ENCODE assay signal across 32 cellular contexts in genomic region chr15:43255376-43255775, GRCh38. TPM values are rescaled to one million over a fixed set of nuclear protein-coding genes. Genes with fewer than 3 reads are reported as not detected.
"Had no signal": no experiment of that assay in that cellular context is flagged by ENCODE, and none has a peak within 500 bp of the region (broad histone marks: within the 10 kb centered on the region; RNA-seq: fewer than 3 reads in every experiment).

No MANE protein-coding gene starts in this region.

- H3K27me3 ChIP-seq: foreskin keratinocyte, hepatocyte, neural progenitor cell, right atrium auricular region, testis had no signal

- H3K4me1 ChIP-seq: esophagus muscularis mucosa, foreskin keratinocyte, gastroesophageal sphincter, heart left ventricle, neural progenitor cell, parathyroid adenoma, prostate gland, right atrium auricular region, testis, tibial artery had no signal

- H3K4me3 ChIP-seq: esophagus muscularis mucosa, gastroesophageal sphincter, heart left ventricle, hepatocyte, lung, neural progenitor cell, prostate gland, right atrium auricular region, smooth muscle cell, testis, tibial artery had no signal

- DNase-seq: effector CD8-positive, alpha-beta T cell; foreskin keratinocyte; heart left ventricle; kidney; naive thymus-derived CD4-positive, alpha-beta T cell; stimulated activated CD4-positive, alpha-beta T cell treated with anti-CD3 and anti-CD28 coated beads, Interleukin-12 subunit alpha, Interleukin-12 subunit beta, amount 100 ng/mL, for 4 hours; stimulated activated CD4-positive, alpha-beta T cell treated with anti-CD3 and anti-CD28 coated beads, Interleukin-1b, Interleukin-23, amount 100 ng/mL, for 48 hours; stimulated activated CD4-positive, alpha-beta T cell treated with anti-CD3 and anti-CD28 coated beads, Interleukin-4, amount 100 ng/mL, for 1 hour; stimulated activated CD8-positive, alpha-beta memory T cell treated with anti-CD3 and anti-CD28 coated beads, Interleukin-4, amount 100 ng/mL, for 48 hours; stimulated activated naive CD8-positive, alpha-beta T cell treated with anti-CD3 and anti-CD28 coated beads, Interleukin-15, Interleukin-2, amounts not matched to agents 100 U/mL and 50 U/mL, for 24 hours; substantia nigra; testis; tibial artery had no signal

- H3K36me3 ChIP-seq: esophagus muscularis mucosa, gastroesophageal sphincter, heart left ventricle, neural progenitor cell, prostate gland, right atrium auricular region, tibial artery had no signal

- H3K9me3 ChIP-seq: esophagus muscularis mucosa, gastroesophageal sphincter, heart left ventricle, prostate gland, right atrium auricular region, testis, tibial artery had no signal

- H3K27ac ChIP-seq: esophagus muscularis mucosa, foreskin keratinocyte, gastroesophageal sphincter, heart left ventricle, hepatocyte, neural progenitor cell, parathyroid adenoma, prostate gland, right atrium auricular region, testis, tibial artery had no signal

- ATAC-seq: foreskin keratinocyte; gastroesophageal sphincter; heart left ventricle; left lobe of liver; naive thymus-derived CD4-positive, alpha-beta T cell; sciatic nerve; stimulated activated naive CD8-positive, alpha-beta T cell treated with anti-CD3 and anti-CD28 coated beads, Interleukin-15, Interleukin-2, amounts not matched to agents 100 U/mL and 50 U/mL, for 24 hours had no signal

RNA-seq across cellular contexts. Expression of gene TGM5, which starts 11.4 kb away (rescaled TPM):
- total RNA-seq: endothelial cell of umbilical vein, foreskin keratinocyte, hepatocyte, kidney, left lobe of liver, liver, mesothelial cell of epicardium, osteoblast, sciatic nerve had no signal

RNA-seq across cellular contexts. Expression of gene EPB42, which starts 34.6 kb away (rescaled TPM):
- total RNA-seq: endothelial cell of umbilical vein; epithelial cell of proximal tubule; fibroblast of lung; foreskin keratinocyte; kidney; naive thymus-derived CD4-positive, alpha-beta T cell; osteoblast; smooth muscle cell had no signal

RNA-seq across cellular contexts. Expression of gene TGM7, which starts 46.7 kb away (rescaled TPM):
- total RNA-seq: endothelial cell of umbilical vein; epithelial cell of proximal tubule; esophagus muscularis mucosa; fibroblast of lung; foreskin keratinocyte; gastroesophageal sphincter; heart left ventricle; hepatocyte; kidney; left lobe of liver; liver; lung; mesothelial cell of epicardium; mucosa of gallbladder; naive thymus-derived CD4-positive, alpha-beta T cell; osteoblast; right atrium auricular region; sciatic nerve; smooth muscle cell; urinary bladder had no signal
